1 cellular context compared by ENCODE assay signal in the genomic region with DNA sequence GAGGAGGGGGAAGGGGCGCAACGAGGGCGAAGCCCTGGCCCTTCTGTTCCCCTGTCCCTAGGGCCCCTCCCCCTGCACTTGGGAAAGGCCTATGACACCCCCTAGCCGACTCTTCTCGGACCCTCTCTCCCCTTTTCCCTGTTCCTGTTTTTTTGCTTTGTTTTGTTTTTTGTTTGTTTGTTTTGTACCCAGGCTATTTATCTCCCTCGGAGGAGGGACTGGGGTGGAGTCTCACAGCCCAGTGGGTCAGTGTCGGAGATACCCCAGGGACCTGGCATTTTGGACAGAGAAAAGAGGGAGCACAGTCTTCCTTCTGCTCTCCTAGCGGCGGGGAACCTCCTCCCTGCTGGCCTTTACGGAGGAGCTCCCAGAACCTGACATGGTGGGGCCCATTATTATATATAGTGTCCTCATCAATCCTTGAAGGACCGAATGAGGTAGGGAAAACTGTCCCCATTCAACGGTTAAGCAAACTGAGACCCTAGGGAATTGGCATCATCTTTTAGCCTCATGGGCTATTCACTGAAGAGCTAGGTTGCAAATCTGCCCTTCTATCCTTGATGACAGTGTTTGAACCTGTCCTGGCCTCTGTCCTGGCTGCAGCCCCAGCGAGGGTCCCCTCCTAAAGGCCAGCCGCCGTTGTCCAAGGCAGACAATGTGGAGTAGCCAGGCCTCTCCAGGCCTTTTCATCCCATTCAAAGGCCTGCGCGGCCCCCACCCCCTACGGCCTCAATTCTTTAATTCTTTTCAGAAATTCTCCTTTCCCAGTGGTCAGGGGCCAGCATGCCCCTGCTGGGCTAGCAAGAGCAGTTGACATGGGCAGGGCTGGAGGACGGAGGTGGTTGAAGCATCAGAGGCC.
TF ChIP-seq lines count a peak whose summit lies in the region.

No MANE protein-coding gene starts in this region.

TF ChIP-seq in K562, 482 proteins besides CTCF, POLR2A, EP300 and RAD21 (continued from another document and continues in another):
- TF ChIP-seq, protein P1, sequence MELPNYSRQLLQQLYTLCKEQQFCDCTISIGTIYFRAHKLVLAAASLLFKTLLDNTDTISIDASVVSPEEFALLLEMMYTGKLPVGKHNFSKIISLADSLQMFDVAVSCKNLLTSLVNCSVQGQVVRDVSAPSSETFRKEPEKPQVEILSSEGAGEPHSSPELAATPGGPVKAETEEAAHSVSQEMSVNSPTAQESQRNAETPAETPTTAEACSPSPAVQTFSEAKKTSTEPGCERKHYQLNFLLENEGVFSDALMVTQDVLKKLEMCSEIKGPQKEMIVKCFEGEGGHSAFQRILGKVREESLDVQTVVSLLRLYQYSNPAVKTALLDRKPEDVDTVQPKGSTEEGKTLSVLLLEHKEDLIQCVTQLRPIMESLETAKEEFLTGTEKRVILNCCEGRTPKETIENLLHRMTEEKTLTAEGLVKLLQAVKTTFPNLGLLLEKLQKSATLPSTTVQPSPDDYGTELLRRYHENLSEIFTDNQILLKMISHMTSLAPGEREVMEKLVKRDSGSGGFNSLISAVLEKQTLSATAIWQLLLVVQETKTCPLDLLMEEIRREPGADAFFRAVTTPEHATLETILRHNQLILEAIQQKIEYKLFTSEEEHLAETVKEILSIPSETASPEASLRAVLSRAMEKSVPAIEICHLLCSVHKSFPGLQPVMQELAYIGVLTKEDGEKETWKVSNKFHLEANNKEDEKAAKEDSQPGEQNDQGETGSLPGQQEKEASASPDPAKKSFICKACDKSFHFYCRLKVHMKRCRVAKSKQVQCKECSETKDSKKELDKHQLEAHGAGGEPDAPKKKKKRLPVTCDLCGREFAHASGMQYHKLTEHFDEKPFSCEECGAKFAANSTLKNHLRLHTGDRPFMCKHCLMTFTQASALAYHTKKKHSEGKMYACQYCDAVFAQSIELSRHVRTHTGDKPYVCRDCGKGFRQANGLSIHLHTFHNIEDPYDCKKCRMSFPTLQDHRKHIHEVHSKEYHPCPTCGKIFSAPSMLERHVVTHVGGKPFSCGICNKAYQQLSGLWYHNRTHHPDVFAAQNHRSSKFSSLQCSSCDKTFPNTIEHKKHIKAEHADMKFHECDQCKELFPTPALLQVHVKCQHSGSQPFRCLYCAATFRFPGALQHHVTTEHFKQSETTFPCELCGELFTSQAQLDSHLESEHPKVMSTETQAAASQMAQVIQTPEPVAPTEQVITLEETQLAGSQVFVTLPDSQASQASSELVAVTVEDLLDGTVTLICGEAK (IDR thresholded peaks at IDR 0.05), result 0 out of 2 replicates have a peak, but pooled peaks have one; percentile 47
- TF ChIP-seq, protein P1 (CRISPR knock-in tag; IDR thresholded peaks at IDR 0.05), result no peak
- 0 out of 2 replicates have a peak, but pooled peaks have one; percentile 22 for TF ChIP-seq ZNF24 (IDR thresholded peaks at IDR 0.05)
- TF ChIP-seq, protein P2, sequence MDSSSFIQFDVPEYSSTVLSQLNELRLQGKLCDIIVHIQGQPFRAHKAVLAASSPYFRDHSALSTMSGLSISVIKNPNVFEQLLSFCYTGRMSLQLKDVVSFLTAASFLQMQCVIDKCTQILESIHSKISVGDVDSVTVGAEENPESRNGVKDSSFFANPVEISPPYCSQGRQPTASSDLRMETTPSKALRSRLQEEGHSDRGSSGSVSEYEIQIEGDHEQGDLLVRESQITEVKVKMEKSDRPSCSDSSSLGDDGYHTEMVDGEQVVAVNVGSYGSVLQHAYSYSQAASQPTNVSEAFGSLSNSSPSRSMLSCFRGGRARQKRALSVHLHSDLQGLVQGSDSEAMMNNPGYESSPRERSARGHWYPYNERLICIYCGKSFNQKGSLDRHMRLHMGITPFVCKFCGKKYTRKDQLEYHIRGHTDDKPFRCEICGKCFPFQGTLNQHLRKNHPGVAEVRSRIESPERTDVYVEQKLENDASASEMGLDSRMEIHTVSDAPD (CRISPR knock-in tag; IDR thresholded peaks at IDR 0.05), result no peak
- no peak for TF ChIP-seq SRSF3 (IDR thresholded peaks at IDR 0.05; ENCODE audit: insufficient read depth, low read length)
- TF ChIP-seq SRSF9 (IDR thresholded peaks at IDR 0.05; ENCODE audit: borderline replicate concordance, low read depth, low read length), result no peak
- TF ChIP-seq SPI1 (IDR thresholded peaks at IDR 0.05; ENCODE audit: borderline replicate concordance, low read depth, low read length), result peak; percentile 45; the same call in 1 of the 2 replicates
- TF ChIP-seq ZNF778 (CRISPR knock-in tag; IDR thresholded peaks at IDR 0.05), result no peak
- TF ChIP-seq, protein P3, sequence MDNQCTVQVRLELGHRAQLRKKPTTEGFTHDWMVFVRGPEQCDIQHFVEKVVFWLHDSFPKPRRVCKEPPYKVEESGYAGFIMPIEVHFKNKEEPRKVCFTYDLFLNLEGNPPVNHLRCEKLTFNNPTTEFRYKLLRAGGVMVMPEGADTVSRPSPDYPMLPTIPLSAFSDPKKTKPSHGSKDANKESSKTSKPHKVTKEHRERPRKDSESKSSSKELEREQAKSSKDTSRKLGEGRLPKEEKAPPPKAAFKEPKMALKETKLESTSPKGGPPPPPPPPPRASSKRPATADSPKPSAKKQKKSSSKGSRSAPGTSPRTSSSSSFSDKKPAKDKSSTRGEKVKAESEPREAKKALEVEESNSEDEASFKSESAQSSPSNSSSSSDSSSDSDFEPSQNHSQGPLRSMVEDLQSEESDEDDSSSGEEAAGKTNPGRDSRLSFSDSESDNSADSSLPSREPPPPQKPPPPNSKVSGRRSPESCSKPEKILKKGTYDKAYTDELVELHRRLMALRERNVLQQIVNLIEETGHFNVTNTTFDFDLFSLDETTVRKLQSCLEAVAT (IDR thresholded peaks at IDR 0.05), result no peak
- no peak for TF ChIP-seq GTF2A2 (tag; IDR thresholded peaks at IDR 0.05)
- 0 out of 2 replicates have a peak, but pooled peaks have one; percentile 18 for TF ChIP-seq BCOR (IDR thresholded peaks at IDR 0.05)
- TF ChIP-seq, protein P4, sequence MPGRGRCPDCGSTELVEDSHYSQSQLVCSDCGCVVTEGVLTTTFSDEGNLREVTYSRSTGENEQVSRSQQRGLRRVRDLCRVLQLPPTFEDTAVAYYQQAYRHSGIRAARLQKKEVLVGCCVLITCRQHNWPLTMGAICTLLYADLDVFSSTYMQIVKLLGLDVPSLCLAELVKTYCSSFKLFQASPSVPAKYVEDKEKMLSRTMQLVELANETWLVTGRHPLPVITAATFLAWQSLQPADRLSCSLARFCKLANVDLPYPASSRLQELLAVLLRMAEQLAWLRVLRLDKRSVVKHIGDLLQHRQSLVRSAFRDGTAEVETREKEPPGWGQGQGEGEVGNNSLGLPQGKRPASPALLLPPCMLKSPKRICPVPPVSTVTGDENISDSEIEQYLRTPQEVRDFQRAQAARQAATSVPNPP (IDR thresholded peaks at IDR 0.05; ENCODE audit: borderline replicate concordance, insufficient read depth, insufficient read length), result no peak
- no peak for TF ChIP-seq NRF1 (conservative IDR thresholded peaks at IDR 0.05 in 1 of 2, IDR thresholded peaks at IDR 0.05 in 1 of 2)
- TF ChIP-seq ELF4 (CRISPR knock-in tag; IDR thresholded peaks at IDR 0.05), result no peak
- no peak for TF ChIP-seq POLR3G (IDR thresholded peaks at IDR 0.05; ENCODE audit: extremely low read depth, insufficient read length, insufficient replicate concordance)
- TF ChIP-seq, protein P5, sequence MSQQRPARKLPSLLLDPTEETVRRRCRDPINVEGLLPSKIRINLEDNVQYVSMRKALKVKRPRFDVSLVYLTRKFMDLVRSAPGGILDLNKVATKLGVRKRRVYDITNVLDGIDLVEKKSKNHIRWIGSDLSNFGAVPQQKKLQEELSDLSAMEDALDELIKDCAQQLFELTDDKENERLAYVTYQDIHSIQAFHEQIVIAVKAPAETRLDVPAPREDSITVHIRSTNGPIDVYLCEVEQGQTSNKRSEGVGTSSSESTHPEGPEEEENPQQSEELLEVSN (IDR thresholded peaks at IDR 0.05; ENCODE audit: borderline replicate concordance in 1 of 2, extremely low read depth in 1 of 2, insufficient read depth in 1 of 2, insufficient read length in 1 of 2, low read depth in 1 of 2, low read length in 1 of 2, poor library complexity in 1 of 2, severe bottlenecking in 1 of 2), result no peak
- TF ChIP-seq XRCC3 (IDR thresholded peaks at IDR 0.05), result no peak
- TF ChIP-seq KLF13 (tag; IDR thresholded peaks at IDR 0.05; ENCODE audit: borderline replicate concordance, low read depth), result no peak
- TF ChIP-seq ZNF263 (CRISPR knock-in tag; IDR thresholded peaks at IDR 0.05; ENCODE audit: borderline replicate concordance), result peak; percentile 87
- TF ChIP-seq L3MBTL2 (IDR thresholded peaks at IDR 0.05), result 0 out of 2 replicates have a peak, but pooled peaks have one; percentile 10
- TF ChIP-seq SMARCE1 (IDR thresholded peaks at IDR 0.05), result 0 out of 2 replicates have a peak, but pooled peaks have one; percentile 46
- TF ChIP-seq IFI16 (CRISPR knock-in tag; IDR thresholded peaks at IDR 0.05), result no peak
- peak; percentile 7 for TF ChIP-seq CHD1 (IDR thresholded peaks at IDR 0.05; ENCODE audit: low read length)
- TF ChIP-seq, protein P6, sequence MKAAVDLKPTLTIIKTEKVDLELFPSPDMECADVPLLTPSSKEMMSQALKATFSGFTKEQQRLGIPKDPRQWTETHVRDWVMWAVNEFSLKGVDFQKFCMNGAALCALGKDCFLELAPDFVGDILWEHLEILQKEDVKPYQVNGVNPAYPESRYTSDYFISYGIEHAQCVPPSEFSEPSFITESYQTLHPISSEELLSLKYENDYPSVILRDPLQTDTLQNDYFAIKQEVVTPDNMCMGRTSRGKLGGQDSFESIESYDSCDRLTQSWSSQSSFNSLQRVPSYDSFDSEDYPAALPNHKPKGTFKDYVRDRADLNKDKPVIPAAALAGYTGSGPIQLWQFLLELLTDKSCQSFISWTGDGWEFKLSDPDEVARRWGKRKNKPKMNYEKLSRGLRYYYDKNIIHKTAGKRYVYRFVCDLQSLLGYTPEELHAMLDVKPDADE (conservative IDR thresholded peaks at IDR 0.05; ENCODE audit: control insufficient read depth, low read depth, low read length), result no peak
- no peak for TF ChIP-seq ZNF274 (IDR thresholded peaks at IDR 0.05; ENCODE audit: borderline replicate concordance, low read depth, low read length)
- TF ChIP-seq ZBTB8A (IDR thresholded peaks at IDR 0.05; ENCODE audit: partially characterized antibody), result no peak
- 0 out of 4 replicates have a peak, but pooled peaks of 1 of the 2 experiments have one; percentile 24 for TF ChIP-seq MAZ (CRISPR knock-in tag; conservative IDR thresholded peaks at IDR 0.05 in 1 of 2, IDR thresholded peaks at IDR 0.05 in 1 of 2)
- no peak for TF ChIP-seq ZNF764 (CRISPR knock-in tag; IDR thresholded peaks at IDR 0.05; ENCODE audit: low read depth)
- TF ChIP-seq, protein P7, sequence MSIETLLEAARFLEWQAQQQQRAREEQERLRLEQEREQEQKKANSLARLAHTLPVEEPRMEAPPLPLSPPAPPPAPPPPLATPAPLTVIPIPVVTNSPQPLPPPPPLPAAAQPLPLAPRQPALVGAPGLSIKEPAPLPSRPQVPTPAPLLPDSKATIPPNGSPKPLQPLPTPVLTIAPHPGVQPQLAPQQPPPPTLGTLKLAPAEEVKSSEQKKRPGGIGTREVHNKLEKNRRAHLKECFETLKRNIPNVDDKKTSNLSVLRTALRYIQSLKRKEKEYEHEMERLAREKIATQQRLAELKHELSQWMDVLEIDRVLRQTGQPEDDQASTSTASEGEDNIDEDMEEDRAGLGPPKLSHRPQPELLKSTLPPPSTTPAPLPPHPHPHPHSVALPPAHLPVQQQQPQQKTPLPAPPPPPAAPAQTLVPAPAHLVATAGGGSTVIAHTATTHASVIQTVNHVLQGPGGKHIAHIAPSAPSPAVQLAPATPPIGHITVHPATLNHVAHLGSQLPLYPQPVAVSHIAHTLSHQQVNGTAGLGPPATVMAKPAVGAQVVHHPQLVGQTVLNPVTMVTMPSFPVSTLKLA (conservative IDR thresholded peaks at IDR 0.05), result 0 out of 4 replicates have a peak, but pooled peaks of 1 of the 2 experiments have one; percentile 2
- no peak for TF ChIP-seq SIX5 (IDR thresholded peaks at IDR 0.05; ENCODE audit: borderline replicate concordance in 1 of 2, insufficient read depth in 1 of 2, low read depth in 1 of 2, low read length in 2 of 2)
- TF ChIP-seq ZNF384 (IDR thresholded peaks at IDR 0.05; ENCODE audit: low read depth, low read length), result no peak
- TF ChIP-seq ZFP36 (IDR thresholded peaks at IDR 0.05; ENCODE audit: low read depth, low read length, partially characterized antibody), result no peak
- peak; percentile 58 for TF ChIP-seq RBM25 (IDR thresholded peaks at IDR 0.05; ENCODE audit: low read depth, low read length, severe bottlenecking)
- TF ChIP-seq, protein P8, sequence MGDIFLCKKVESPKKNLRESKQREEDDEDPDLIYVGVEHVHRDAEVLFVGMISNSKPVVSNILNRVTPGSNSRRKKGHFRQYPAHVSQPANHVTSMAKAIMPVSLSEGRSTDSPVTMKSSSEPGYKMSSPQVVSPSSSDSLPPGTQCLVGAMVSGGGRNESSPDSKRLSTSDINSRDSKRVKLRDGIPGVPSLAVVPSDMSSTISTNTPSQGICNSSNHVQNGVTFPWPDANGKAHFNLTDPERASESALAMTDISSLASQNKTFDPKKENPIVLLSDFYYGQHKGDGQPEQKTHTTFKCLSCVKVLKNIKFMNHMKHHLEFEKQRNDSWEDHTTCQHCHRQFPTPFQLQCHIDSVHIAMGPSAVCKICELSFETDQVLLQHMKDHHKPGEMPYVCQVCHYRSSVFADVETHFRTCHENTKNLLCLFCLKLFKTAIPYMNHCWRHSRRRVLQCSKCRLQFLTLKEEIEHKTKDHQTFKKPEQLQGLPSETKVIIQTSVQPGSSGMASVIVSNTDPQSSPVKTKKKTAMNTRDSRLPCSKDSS (IDR thresholded peaks at IDR 0.05; ENCODE audit: low read depth, partially characterized antibody), result no peak
